Comparison of ENCODE assay signal across 12 cellular contexts in genomic region chr16:12901204-12901596, GRCh38. TPM values are rescaled to one million over a fixed set of nuclear protein-coding genes. Genes with fewer than 3 reads are reported as not detected.
DNase-seq lines count a peak whose midpoint lies in the region; ATAC-seq and TF ChIP-seq lines count a peak whose summit lies in the region.
"Had no signal": no experiment of that assay in that cellular context is flagged by ENCODE, and none has a peak within 500 bp of the region (broad histone marks: within the 10 kb centered on the region; RNA-seq: fewer than 3 reads in every experiment).

No MANE protein-coding gene starts in this region.

- H3K9ac ChIP-seq in H9 (ENCODE audit: extremely low read depth, insufficient read length, low read length) = peak overlapping the region; percentile 46

- no peaks in the 10 kb centered on the region for H3K9me3 ChIP-seq in H9 (ENCODE audit: control insufficient read depth, low read depth, low read length)

- H4K20me1 ChIP-seq in H9 (ENCODE audit: control insufficient read depth, insufficient read depth, insufficient read length) = no peaks in the 10 kb centered on the region

- peaks cover 36 to 43% of the 10 kb centered on the region in 2 experiments for H3K4me1 Mint-ChIP-seq in H9
- H3K4me1 Mint-ChIP-seq in progenitor cell of endocrine pancreas (ENCODE audit: low read depth) = peaks cover 19% of the 10 kb centered on the region

- ATAC-seq in foreskin keratinocyte = peak; percentile 27
- no peak for ATAC-seq in HG02981 (IDR thresholded peaks at IDR 0.05; ENCODE audit: unreplicated experiment)

- no peak overlapping the region for H2AFZ ChIP-seq in H9 (ENCODE audit: low read length)

- H3K4me2 ChIP-seq in H9 (ENCODE audit: insufficient read depth, insufficient read length, low read length) = peak overlapping the region; percentile 92

- no peak overlapping the region for H2BK20ac ChIP-seq in H9 (ENCODE audit: low read depth, low read length, poor library complexity, severe bottlenecking)

- CTCF ChIA-PET in GM10248 (lab: Yijun Ruan, JAX) = no interaction called here

- H3K4ac ChIP-seq in H9 (ENCODE audit: low read depth, low read length) = no peak overlapping the region

- DNase-seq in H9 (peak; percentile 92), NCI-H526 treated with DMSO at 0.1 percent for 48 hours (lab: John Stamatoyannopoulos, UW) (peak; percentile 64), foreskin keratinocyte (no peak), progenitor cell of endocrine pancreas (ENCODE audit: low spot score, unreplicated experiment) (peak; percentile 43), GM10248 (ENCODE audit: extremely low spot score) (no peak), SIG-M5 treated with dmso at 0.1 percent for 504 hours (lab: John Stamatoyannopoulos, UW; ENCODE audit: unreplicated experiment) (no peak)
- DNase-seq in activated effector memory CD4-positive, alpha-beta T cell treated with Interleukin-2 at 50 U/mL for 16 hours = no peak
- DNase-seq: activated naive CD4-positive, alpha-beta T cell treated with Interleukin-2 at 50 U/mL for 16 hours; NCI-H2081 had no signal

- no peak overlapping the region for H3T11ph ChIP-seq in H9 (ENCODE audit: low read length)

- H3K4me3 Mint-ChIP-seq in H9 (peak overlapping the region; percentile 71 to 89), progenitor cell of endocrine pancreas (ENCODE audit: low read depth) (peak overlapping the region; percentile 63)
- H3K4me3 Mint-ChIP-seq: T-helper 2 cell treated with Interferon-gamma antibody and Interleukin-4, amounts not matched to agents 5 μg/mL and 100 μg/mL, for 36 hours had no signal

- H3K79me1 ChIP-seq in H9 (ENCODE audit: insufficient read depth, low read depth, low read length, poor library complexity, severe bottlenecking) = no peaks in the 10 kb centered on the region

- H3K36me3 Mint-ChIP-seq in H9 (ENCODE audit: insufficient read depth in 1 of 3, low read depth in 3 of 3) (peaks cover 0 to 2% (median 0%) of the 10 kb centered on the region in 3 experiments; a peak in 1 of 7 replicates), progenitor cell of endocrine pancreas (ENCODE audit: insufficient read depth) (no peaks in the 10 kb centered on the region)

- TF ChIP-seq CTCF in H9 (conservative IDR thresholded peaks at IDR 0.05) (no peak; the same call in 2 of the 3 replicates), foreskin keratinocyte (conservative IDR thresholded peaks at IDR 0.05) (no peak), progenitor cell of endocrine pancreas (IDR thresholded peaks at IDR 0.05; ENCODE audit: unreplicated experiment) (no peak), GM10248 (IDR thresholded peaks at IDR 0.05; ENCODE audit: control extremely low read depth, extremely low read depth, low read depth, missing control alignments) (no peak)

- peak overlapping the region; percentile 79 for H3K18ac ChIP-seq in H9 (ENCODE audit: insufficient read length, low read depth, low read length)

- H3K9me3 Mint-ChIP-seq in H9 = no peaks in the 10 kb centered on the region; a peak in 1 of 5 replicates
- no peaks in the 10 kb centered on the region for H3K9me3 Mint-ChIP-seq in progenitor cell of endocrine pancreas (ENCODE audit: low read depth)
- H3K9me3 Mint-ChIP-seq: T-helper 2 cell treated with Interferon-gamma antibody and Interleukin-4, amounts not matched to agents 5 μg/mL and 100 μg/mL, for 36 hours had no signal

- H3K27me3 ChIP-seq in H9 (ENCODE audit: insufficient read depth, low read length) (peaks cover 2% of the 10 kb centered on the region; the same call in 1 of the 2 replicates), foreskin keratinocyte (peaks cover 65% of the 10 kb centered on the region)

- WGBS in H9 (ENCODE audit: extremely low coverage, insufficient read length, low lambda C conversion rate) = no CpG with 5 or more reads among the region's 34 CpGs

- no peak overlapping the region for H4K91ac ChIP-seq in H9 (ENCODE audit: insufficient read length, low read depth, low read length)

- H3K4me1 ChIP-seq in H9 (ENCODE audit: insufficient read depth, low read length) (peaks cover 8% of the 10 kb centered on the region; the same call in 1 of the 2 replicates), foreskin keratinocyte (no peaks in the 10 kb centered on the region)

- H3K27me3 Mint-ChIP-seq in H9 (ENCODE audit: low read depth) = peaks cover 59% of the 10 kb centered on the region
- peaks cover 71% of the 10 kb centered on the region for H3K27me3 Mint-ChIP-seq in progenitor cell of endocrine pancreas

- no peak overlapping the region for H3K23ac ChIP-seq in H9 (ENCODE audit: insufficient read length, low read depth, low read length)

- no peak overlapping the region for H4K8ac ChIP-seq in H9 (replicated peaks; ENCODE audit: insufficient read length, low read depth, low read length)

- no peak overlapping the region for H2BK5ac ChIP-seq in H9 (ENCODE audit: insufficient read length, low read length)

- peaks cover 34% of the 10 kb centered on the region for H3K23me2 ChIP-seq in H9 (ENCODE audit: insufficient read length, low read depth, low read length, poor library complexity, severe bottlenecking)

- peaks cover 13% of the 10 kb centered on the region; the same call in 1 of the 2 replicates for H3K79me2 ChIP-seq in H9 (ENCODE audit: insufficient read depth, low read length)

- no peak overlapping the region for H4K5ac ChIP-seq in H9 (ENCODE audit: insufficient read length, low read depth, low read length)

- H3K56ac ChIP-seq in H9 (ENCODE audit: insufficient read length, low read depth, low read length) = no peak overlapping the region

- H2BK12ac ChIP-seq in H9 (ENCODE audit: insufficient read length, low read depth, low read length) = no peak overlapping the region

- POLR2A ChIA-PET in GM10248 (lab: Yijun Ruan, JAX) = no interaction called here

- H2BK15ac ChIP-seq in H9 (ENCODE audit: low read depth, low read length) = no peak overlapping the region

- peak overlapping the region in 1 of 3 experiments; percentile 70; a peak in 1 of 7 replicates for H3K27ac Mint-ChIP-seq in H9
- H3K27ac Mint-ChIP-seq in progenitor cell of endocrine pancreas = no peak overlapping the region
- H3K27ac Mint-ChIP-seq: T-helper 2 cell treated with Interferon-gamma antibody and Interleukin-4, amounts not matched to agents 5 μg/mL and 100 μg/mL, for 36 hours had no signal

- H2BK120ac ChIP-seq in H9 (ENCODE audit: low read depth, low read length, poor library complexity, severe bottlenecking) = no peak overlapping the region

- no peak overlapping the region for H2AK5ac ChIP-seq in H9 (ENCODE audit: insufficient read length, low read length)

- peak overlapping the region; percentile 62 for H3K14ac ChIP-seq in H9 (ENCODE audit: insufficient read depth, low read length)

- no peak overlapping the region for H3K27ac ChIP-seq in H9 (ENCODE audit: insufficient read length, low read depth, low read length)
- no peak overlapping the region for H3K27ac ChIP-seq in foreskin keratinocyte

RNA-seq across cellular contexts. Expression of gene SHISA9, which starts 0.2 kb away (rescaled TPM):
- total RNA-seq in H9 (2021) (7.0 and 8.6 TPM in 2 replicates), foreskin keratinocyte (0.07 and 0.11 TPM in 2 replicates), progenitor cell of endocrine pancreas (3.0 and 3.7 TPM in 2 replicates)
- 0.01 and 0.02 TPM in 2 replicates for polyA plus RNA-seq in foreskin keratinocyte
- total RNA-seq: mononuclear cell had no signal

Comparison
In these comparisons a context has a peak if more than half of its experiments do, and no peak if none do; other contexts are left out.
1. DNase-seq: peak in H9 (single experiment), NCI-H526 treated with DMSO at 0.1 percent for 48 hours (single experiment) and progenitor cell of endocrine pancreas (single experiment); none in foreskin keratinocyte (0 of 2), GM10248 (single experiment), activated effector memory CD4-positive, alpha-beta T cell treated with Interleukin-2 at 50 U/mL for 16 hours (single experiment) and SIG-M5 treated with dmso at 0.1 percent for 504 hours (single experiment).